ENCODE assay signal across 1 cellular context in genomic region chrX:79728421-79728820, GRCh38.
TF ChIP-seq lines count a peak whose summit lies in the region.

No MANE protein-coding gene starts in this region.

TF ChIP-seq in WTC11, 78 proteins besides CTCF, POLR2A, EP300 and RAD21 (continued from another document):
- TF ChIP-seq, protein P1, sequence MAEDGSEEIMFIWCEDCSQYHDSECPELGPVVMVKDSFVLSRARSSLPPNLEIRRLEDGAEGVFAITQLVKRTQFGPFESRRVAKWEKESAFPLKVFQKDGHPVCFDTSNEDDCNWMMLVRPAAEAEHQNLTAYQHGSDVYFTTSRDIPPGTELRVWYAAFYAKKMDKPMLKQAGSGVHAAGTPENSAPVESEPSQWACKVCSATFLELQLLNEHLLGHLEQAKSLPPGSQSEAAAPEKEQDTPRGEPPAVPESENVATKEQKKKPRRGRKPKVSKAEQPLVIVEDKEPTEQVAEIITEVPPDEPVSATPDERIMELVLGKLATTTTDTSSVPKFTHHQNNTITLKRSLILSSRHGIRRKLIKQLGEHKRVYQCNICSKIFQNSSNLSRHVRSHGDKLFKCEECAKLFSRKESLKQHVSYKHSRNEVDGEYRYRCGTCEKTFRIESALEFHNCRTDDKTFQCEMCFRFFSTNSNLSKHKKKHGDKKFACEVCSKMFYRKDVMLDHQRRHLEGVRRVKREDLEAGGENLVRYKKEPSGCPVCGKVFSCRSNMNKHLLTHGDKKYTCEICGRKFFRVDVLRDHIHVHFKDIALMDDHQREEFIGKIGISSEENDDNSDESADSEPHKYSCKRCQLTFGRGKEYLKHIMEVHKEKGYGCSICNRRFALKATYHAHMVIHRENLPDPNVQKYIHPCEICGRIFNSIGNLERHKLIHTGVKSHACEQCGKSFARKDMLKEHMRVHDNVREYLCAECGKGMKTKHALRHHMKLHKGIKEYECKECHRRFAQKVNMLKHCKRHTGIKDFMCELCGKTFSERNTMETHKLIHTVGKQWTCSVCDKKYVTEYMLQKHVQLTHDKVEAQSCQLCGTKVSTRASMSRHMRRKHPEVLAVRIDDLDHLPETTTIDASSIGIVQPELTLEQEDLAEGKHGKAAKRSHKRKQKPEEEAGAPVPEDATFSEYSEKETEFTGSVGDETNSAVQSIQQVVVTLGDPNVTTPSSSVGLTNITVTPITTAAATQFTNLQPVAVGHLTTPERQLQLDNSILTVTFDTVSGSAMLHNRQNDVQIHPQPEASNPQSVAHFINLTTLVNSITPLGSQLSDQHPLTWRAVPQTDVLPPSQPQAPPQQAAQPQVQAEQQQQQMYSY (CRISPR knock-in tag; IDR thresholded peaks at IDR 0.05): no peak
- TF ChIP-seq ELF4 (CRISPR knock-in tag; IDR thresholded peaks at IDR 0.05; ENCODE audit: low read depth): no peak
TF ChIP-seq in WTC11: peak in this region for 0.
